9 cellular contexts compared by ENCODE assay signal in genomic region chr16:81626181-81626674, GRCh38.
A peak's percentile ranks its signal among the peaks of the same experiment; 100 is the strongest.
DNase-seq lines count a peak whose midpoint lies in the region; ATAC-seq and TF ChIP-seq lines count a peak whose summit lies in the region.
"Had no signal": no experiment of that assay in that cellular context is flagged by ENCODE, and none has a peak within 500 bp of the region (broad histone marks: within the 10 kb centered on the region; RNA-seq: fewer than 3 reads in every experiment).

No MANE protein-coding gene starts in this region.

- H3K27ac ChIP-seq in mesenchymal stem cell (ENCODE audit: low read length, poor library complexity, severe bottlenecking) = no peak overlapping the region
- peak overlapping the region; percentile 75 to 87 (median 84) for H3K27ac ChIP-seq in thyroid gland
- peak overlapping the region in 2 of 12 donors; percentile 12 to 23 for H3K27ac ChIP-seq in heart left ventricle

- H3K79me1 ChIP-seq in mesenchymal stem cell (replicated peaks; ENCODE audit: low read length, poor library complexity, severe bottlenecking) = peaks cover 33% of the 10 kb centered on the region

- 97% methylated on average over 6 of the region's 6 CpGs for WGBS in mesenchymal stem cell
- WGBS in thyroid gland, 2 donors = 74 to 75% methylated on average over 6 of the region's 6 CpGs
- 80 to 92% (median 82%) methylated on average over 6 of the region's 6 CpGs for WGBS in heart left ventricle, 4 donors

- H3K9ac ChIP-seq in mesenchymal stem cell (ENCODE audit: low read length) = no peak overlapping the region

- no peak overlapping the region for H3K23ac ChIP-seq in mesenchymal stem cell (ENCODE audit: low read length in 2 of 2)

- H2AK5ac ChIP-seq in mesenchymal stem cell (ENCODE audit: low read length, severe bottlenecking) = no peak overlapping the region

- H3K4me3 ChIP-seq in mesenchymal stem cell (ENCODE audit: insufficient read depth in 1 of 2, low read depth in 1 of 2, low read length in 2 of 2) = no peak overlapping the region
- H3K4me3 ChIP-seq in thyroid gland (replicated peaks in 1 of 3) = no peak overlapping the region
- H3K4me3 ChIP-seq in heart left ventricle = no peak overlapping the region

- H2BK120ac ChIP-seq in mesenchymal stem cell (ENCODE audit: low read depth, low read length) = no peak overlapping the region

- intact Hi-C loops in thyroid gland (cut with DNase I) (no loop called here), heart left ventricle (cut with DNase I) (loop anchor here in 3 of 10 donors (10.0 kb wide), 3 partner anchors 69 to 221 kb away; partner anchors contain the start of gene CMIP (in 1 of the 3))

- H3K4ac ChIP-seq in mesenchymal stem cell (ENCODE audit: low read depth in 1 of 2, low read length in 2 of 2) = peak overlapping the region in 1 of 2 experiments; percentile 9

- no peaks in the 10 kb centered on the region for H3K9me3 ChIP-seq in mesenchymal stem cell (ENCODE audit: control insufficient read depth, low read length)
- no peaks in the 10 kb centered on the region for H3K9me3 ChIP-seq in thyroid gland
- no peaks in the 10 kb centered on the region for H3K9me3 ChIP-seq in heart left ventricle

- peak overlapping the region in 1 of 2 experiments; percentile 0 for H3K14ac ChIP-seq in mesenchymal stem cell (ENCODE audit: low read length in 2 of 2)

- H4K8ac ChIP-seq in mesenchymal stem cell (ENCODE audit: low read length) = peak overlapping the region; percentile 52

- H2BK12ac ChIP-seq in mesenchymal stem cell (ENCODE audit: low read length in 2 of 2) = no peak overlapping the region

- peak overlapping the region in 1 of 2 experiments; percentile 55 for H3K18ac ChIP-seq in mesenchymal stem cell (ENCODE audit: low read depth in 1 of 2, low read length in 2 of 2)

- no peaks in the 10 kb centered on the region for H3K9me3 Mint-ChIP-seq in activated naive CD4-positive, alpha-beta T cell treated with anti-CD3 and anti-CD28 coated beads, Interleukin-2, amount 10 ng/mL, durations not matched to agents 7 days and 5 days
- H3K9me3 Mint-ChIP-seq in activated T-helper 17 cell treated with anti-CD3 and anti-CD28 coated beads, Interleukin-2, amount 50 U/mL, for 72 hours = no peaks in the 10 kb centered on the region

- TF ChIP-seq POLR2A in thyroid gland (IDR thresholded peaks at IDR 0.05) (no peak), heart left ventricle (IDR thresholded peaks at IDR 0.05) (no peak)

- DNase-seq in activated naive CD4-positive, alpha-beta T cell treated with Interleukin-2 at 50 U/mL for 16 hours = peak; percentile 44
- no peak for DNase-seq in activated naive CD4-positive, alpha-beta T cell treated with anti-CD3 and anti-CD28 coated beads, Interleukin-2, amount 10 ng/mL, durations not matched to agents 7 days and 5 days
- no peak for DNase-seq in mesenchymal stem cell
- no peak for DNase-seq in thyroid gland
- DNase-seq in heart left ventricle = no peak
- DNase-seq in NCI-H1048 (lab: John Stamatoyannopoulos, UW) = no peak
- no peak for DNase-seq in nucleus accumbens (lab: John Stamatoyannopoulos, UW)
- DNase-seq: NCI-H774 had no signal

- peaks cover 6% of the 10 kb centered on the region for H3K4me1 Mint-ChIP-seq in activated naive CD4-positive, alpha-beta T cell treated with anti-CD3 and anti-CD28 coated beads, Interleukin-2, amount 10 ng/mL, durations not matched to agents 7 days and 5 days
- peaks cover 5% of the 10 kb centered on the region for H3K4me1 Mint-ChIP-seq in activated T-helper 17 cell treated with anti-CD3 and anti-CD28 coated beads, Interleukin-2, amount 50 U/mL, for 72 hours

- H3K27me3 Mint-ChIP-seq in activated naive CD4-positive, alpha-beta T cell treated with anti-CD3 and anti-CD28 coated beads, Interleukin-2, amount 10 ng/mL, durations not matched to agents 7 days and 5 days = no peaks in the 10 kb centered on the region
- no peaks in the 10 kb centered on the region for H3K27me3 Mint-ChIP-seq in activated T-helper 17 cell treated with anti-CD3 and anti-CD28 coated beads, Interleukin-2, amount 50 U/mL, for 72 hours

- peaks cover 5 to 29% of the 10 kb centered on the region in 2 experiments for H3K36me3 ChIP-seq in mesenchymal stem cell (ENCODE audit: control insufficient read depth in 1 of 2, insufficient read depth in 2 of 2, low read depth in 1 of 2, low read length in 2 of 2)
- no peaks in the 10 kb centered on the region for H3K36me3 ChIP-seq in thyroid gland
- peaks cover 0 to 22% (median 0%) of the 10 kb centered on the region in 9 donors for H3K36me3 ChIP-seq in heart left ventricle

- no peak for TF ChIP-seq CTCF in thyroid gland (IDR thresholded peaks at IDR 0.05)
- TF ChIP-seq CTCF in heart left ventricle (IDR thresholded peaks at IDR 0.05) = no peak

- H2AFZ ChIP-seq in mesenchymal stem cell (ENCODE audit: low read depth, low read length) = no peak overlapping the region

- H4K91ac ChIP-seq in mesenchymal stem cell (ENCODE audit: low read length) = no peak overlapping the region

- H3K4me1 ChIP-seq in mesenchymal stem cell (ENCODE audit: control insufficient read depth, insufficient read depth, low read depth, low read length) = peaks cover 24% of the 10 kb centered on the region
- peaks cover 19 to 25% of the 10 kb centered on the region in 2 donors for H3K4me1 ChIP-seq in thyroid gland
- peaks cover 0 to 18% (median 13%) of the 10 kb centered on the region in 12 donors for H3K4me1 ChIP-seq in heart left ventricle

- no peak overlapping the region for H3K4me3 Mint-ChIP-seq in activated naive CD4-positive, alpha-beta T cell treated with anti-CD3 and anti-CD28 coated beads, Interleukin-2, amount 10 ng/mL, durations not matched to agents 7 days and 5 days
- no peak overlapping the region for H3K4me3 Mint-ChIP-seq in activated T-helper 17 cell treated with anti-CD3 and anti-CD28 coated beads, Interleukin-2, amount 50 U/mL, for 72 hours

- no peaks in the 10 kb centered on the region for H3K36me3 Mint-ChIP-seq in activated naive CD4-positive, alpha-beta T cell treated with anti-CD3 and anti-CD28 coated beads, Interleukin-2, amount 10 ng/mL, durations not matched to agents 7 days and 5 days
- H3K36me3 Mint-ChIP-seq in activated T-helper 17 cell treated with anti-CD3 and anti-CD28 coated beads, Interleukin-2, amount 50 U/mL, for 72 hours (ENCODE audit: low read depth) = no peaks in the 10 kb centered on the region

- H3K27ac Mint-ChIP-seq in activated naive CD4-positive, alpha-beta T cell treated with anti-CD3 and anti-CD28 coated beads, Interleukin-2, amount 10 ng/mL, durations not matched to agents 7 days and 5 days = no peak overlapping the region
- H3K27ac Mint-ChIP-seq in activated T-helper 17 cell treated with anti-CD3 and anti-CD28 coated beads, Interleukin-2, amount 50 U/mL, for 72 hours = no peak overlapping the region

- H3K4me2 ChIP-seq in mesenchymal stem cell (ENCODE audit: low read length, poor library complexity, severe bottlenecking) = no peak overlapping the region

- H3K27me3 ChIP-seq in mesenchymal stem cell (ENCODE audit: control insufficient read depth in 1 of 2, insufficient read depth in 1 of 2, low read length in 2 of 2) (no peaks in the 10 kb centered on the region), thyroid gland (no peaks in the 10 kb centered on the region), heart left ventricle (no peaks in the 10 kb centered on the region)

- ATAC-seq in activated T-helper 17 cell treated with anti-CD3 and anti-CD28 coated beads, Interleukin-2, amount 50 U/mL, for 72 hours (replicated peaks) = peak; percentile 86
- no peak for ATAC-seq in heart left ventricle

- CTCF ChIA-PET in activated naive CD4-positive, alpha-beta T cell treated with anti-CD3 and anti-CD28 coated beads, Interleukin-2, amount 10 ng/mL, durations not matched to agents 7 days and 5 days (lab: Charles Lee) = interaction anchor here (0.7 to 6.4 kb wide), 4 partner anchors 16 to 98 kb away, joined by 3 to 110 read pairs (median 8); no protein-coding TSS in a partner anchor

- no peak overlapping the region for H2BK15ac ChIP-seq in mesenchymal stem cell (ENCODE audit: low read depth, poor library complexity, severe bottlenecking)

- H2BK5ac ChIP-seq in mesenchymal stem cell (ENCODE audit: low read depth, low read length, poor library complexity, severe bottlenecking) = no peak overlapping the region
